Comparison of ENCODE assay signal across 17 cellular contexts in the genomic region with DNA sequence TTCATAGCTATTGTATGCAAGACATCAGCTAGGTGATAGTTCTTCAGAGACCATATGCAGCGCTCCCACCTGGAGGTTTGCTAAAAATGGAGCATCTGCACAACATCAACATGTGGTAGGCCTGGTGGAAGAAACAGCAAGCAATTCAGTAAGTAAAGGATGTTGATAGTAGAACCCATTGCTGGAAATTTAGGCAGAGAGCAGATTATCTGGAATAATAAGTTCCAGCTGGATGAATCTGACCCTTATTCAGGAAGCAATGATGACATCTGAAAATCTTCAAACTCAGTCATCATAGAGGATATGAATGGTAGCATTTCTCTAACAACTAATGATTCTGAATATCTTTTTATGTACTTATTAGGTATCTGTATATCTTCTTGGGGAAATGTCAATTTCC.
A peak's percentile ranks its signal among the peaks of the same experiment; 100 is the strongest.
DNase-seq lines count a peak whose midpoint lies in the region; ATAC-seq and TF ChIP-seq lines count a peak whose summit lies in the region.
"Had no signal": no experiment of that assay in that cellular context is flagged by ENCODE, and none has a peak within 500 bp of the region (broad histone marks: within the 10 kb centered on the region; RNA-seq: fewer than 3 reads in every experiment).

No MANE protein-coding gene starts in this region.

- peak overlapping the region; percentile 57 for H3K4me3 ChIP-seq in DOHH2 (ENCODE audit: low read length)
- no peak overlapping the region for H3K4me3 ChIP-seq in OCI-LY1 (ENCODE audit: low read depth, low read length, poor library complexity, severe bottlenecking)
- no peak overlapping the region for H3K4me3 ChIP-seq in SK-N-SH (ENCODE audit: low read depth in 2 of 2, low read length in 1 of 2)
- no peak overlapping the region for H3K4me3 ChIP-seq in HAP-1
- H3K4me3 ChIP-seq: A549, K562 had no signal

- POLR2A ChIA-PET in SK-N-SH (lab: Yijun Ruan, JAX) = no interaction called here

- CTCF ChIA-PET in SK-N-SH (lab: Yijun Ruan, JAX) = no interaction called here

- H2AFZ ChIP-seq in OCI-LY1 (ENCODE audit: low read length) (no peak overlapping the region), SK-N-SH (ENCODE audit: low read depth) (no peak overlapping the region)

- H3K27ac ChIP-seq in DOHH2 (ENCODE audit: low read depth, low read length) = peak overlapping the region; percentile 79
- peak overlapping the region; percentile 64 for H3K27ac ChIP-seq in OCI-LY1 (ENCODE audit: low read depth, low read length, poor library complexity, severe bottlenecking)
- H3K27ac ChIP-seq in SK-N-SH (ENCODE audit: low read depth in 2 of 2, low read length in 1 of 2) = peak overlapping the region; percentile 28 to 94; a peak in 3 of 4 replicates
- H3K27ac ChIP-seq: A549, HL-60 had no signal

- peaks cover 20% of the 10 kb centered on the region for H3F3A ChIP-seq in DOHH2 (ENCODE audit: control insufficient read depth, insufficient read depth)
- no peaks in the 10 kb centered on the region for H3F3A ChIP-seq in OCI-LY1 (ENCODE audit: insufficient read depth, low read length)
- H3F3A ChIP-seq in SK-N-SH (replicated peaks; ENCODE audit: insufficient read depth) = peaks cover 7% of the 10 kb centered on the region

- H3K79me2 ChIP-seq in DOHH2 (ENCODE audit: control insufficient read depth, low read length) (no peaks in the 10 kb centered on the region), OCI-LY1 (ENCODE audit: insufficient read depth, low read length) (no peaks in the 10 kb centered on the region), SK-N-SH (ENCODE audit: insufficient read depth) (no peaks in the 10 kb centered on the region)

- peak; percentile 24 for TF ChIP-seq CTCF in DOHH2 (IDR thresholded peaks at IDR 0.05; ENCODE audit: low read depth, low read length, poor library complexity, severe bottlenecking)
- TF ChIP-seq CTCF in OCI-LY1 (IDR thresholded peaks at IDR 0.05; ENCODE audit: low read length) = peak; percentile 23; the same call in 1 of the 2 replicates
- no peak for TF ChIP-seq CTCF in SK-N-SH (IDR thresholded peaks at IDR 0.05)

- DNase-seq in SK-N-SH (peak; percentile 52), hepatic stellate cell (ENCODE audit: low spot score) (peak; percentile 3), germinal center (ENCODE audit: low spot score) (no peak), HAP-1 (ENCODE audit: low spot score in 2 of 2) (no peak)
- DNase-seq: C1 segment of cervical spinal cord; CD4-positive, alpha-beta T cell; DMS153; DMS79 treated with DMSO at 0.1 percent for 48 hours; GF-D8; Kasumi-1 had no signal

- H3K9ac ChIP-seq in OCI-LY1 (ENCODE audit: low read length) = peak overlapping the region; percentile 41
- no peak overlapping the region for H3K9ac ChIP-seq in SK-N-SH

- WGBS in SK-N-SH (ENCODE audit: low lambda C conversion rate) = 40% methylated on average over 1 of the region's 1 CpG

- H3K4me1 ChIP-seq in DOHH2 (ENCODE audit: control insufficient read depth, low read length) = peaks cover 53% of the 10 kb centered on the region
- H3K4me1 ChIP-seq in OCI-LY1 (ENCODE audit: insufficient read depth, low read length, severe bottlenecking) = peaks cover 45% of the 10 kb centered on the region
- peaks cover 4 to 10% of the 10 kb centered on the region in 2 experiments; a peak in 3 of 4 replicates for H3K4me1 ChIP-seq in SK-N-SH (ENCODE audit: control insufficient read depth in 1 of 2, insufficient read depth in 2 of 2, low read depth in 1 of 2, low read length in 1 of 2)
- no peaks in the 10 kb centered on the region for H3K4me1 ChIP-seq in HAP-1
- H3K4me1 ChIP-seq: A549 had no signal

- in situ Hi-C loops in HAP-1 (cut with MboI; ENCODE audit: low sequenced_read_pairs) = no loop called here

- H3K9me2 ChIP-seq in DOHH2 (replicated peaks; ENCODE audit: control insufficient read depth, low read length) (no peaks in the 10 kb centered on the region), OCI-LY1 (ENCODE audit: low read depth, low read length) (no peaks in the 10 kb centered on the region), SK-N-SH (no peaks in the 10 kb centered on the region)

- H3K4me2 ChIP-seq in DOHH2 (ENCODE audit: low read length) = peak overlapping the region; percentile 64
- H3K4me2 ChIP-seq in OCI-LY1 (ENCODE audit: low read length) = peak overlapping the region; percentile 12; the same call in 1 of the 2 replicates
- no peak overlapping the region; the same call in 1 of the 2 replicates for H3K4me2 ChIP-seq in SK-N-SH
- H3K4me2 ChIP-seq: A549 had no signal

- ATAC-seq in HG03196 (IDR thresholded peaks at IDR 0.05; ENCODE audit: unreplicated experiment) = no peak
- ATAC-seq in HG03039 (IDR thresholded peaks at IDR 0.05; ENCODE audit: unreplicated experiment) = no peak
- ATAC-seq: A549, K562 had no signal

- H3K27me3 ChIP-seq in DOHH2 (ENCODE audit: control insufficient read depth, low read length) (no peaks in the 10 kb centered on the region), OCI-LY1 (ENCODE audit: insufficient read depth, low read length) (no peaks in the 10 kb centered on the region), SK-N-SH (ENCODE audit: insufficient read depth) (no peaks in the 10 kb centered on the region), HAP-1 (ENCODE audit: low read depth) (no peaks in the 10 kb centered on the region)

- TF ChIP-seq EP300 in SK-N-SH (IDR thresholded peaks at IDR 0.05; ENCODE audit: borderline replicate concordance in 1 of 2, low read depth in 1 of 2, low read length in 1 of 2) = peak in 1 of 2 experiments; percentile 91; a peak in 2 of 4 replicates

- H4K20me1 ChIP-seq in DOHH2 (ENCODE audit: control insufficient read depth, insufficient read depth, low read depth, low read length) (no peaks in the 10 kb centered on the region), OCI-LY1 (ENCODE audit: insufficient read depth, low read length) (no peaks in the 10 kb centered on the region), SK-N-SH (ENCODE audit: insufficient read depth) (no peaks in the 10 kb centered on the region)

- TF ChIP-seq RAD21 in SK-N-SH (IDR thresholded peaks at IDR 0.05; ENCODE audit: low read length) = peak; percentile 31; the same call in 1 of the 2 replicates

- H3K36me3 ChIP-seq in DOHH2 (ENCODE audit: control insufficient read depth, low read length) (peaks cover 11% of the 10 kb centered on the region), OCI-LY1 (ENCODE audit: insufficient read depth, low read length) (no peaks in the 10 kb centered on the region), SK-N-SH (replicated peaks in 1 of 2; ENCODE audit: control insufficient read depth in 1 of 2, insufficient read depth in 2 of 2, low read length in 1 of 2) (no peaks in the 10 kb centered on the region), HAP-1 (replicated peaks) (no peaks in the 10 kb centered on the region)

- H3K9me3 ChIP-seq in DOHH2 (ENCODE audit: control insufficient read depth, insufficient read depth, low read length) = no peaks in the 10 kb centered on the region
- H3K9me3 ChIP-seq in OCI-LY1 (ENCODE audit: low read length) = peaks cover under 1% of the 10 kb centered on the region; the same call in 1 of the 2 replicates
- H3K9me3 ChIP-seq in SK-N-SH = no peaks in the 10 kb centered on the region
- H3K9me3 ChIP-seq in HAP-1 = no peaks in the 10 kb centered on the region
- H3K9me3 ChIP-seq: A549 had no signal

TF ChIP-seq in SK-N-SH, 30 proteins besides CTCF, POLR2A, EP300 and RAD21 (continues in another document):
- TF ChIP-seq RCOR1 (IDR thresholded peaks at IDR 0.05; ENCODE audit: low read length) = peak; percentile 62; the same call in 1 of the 2 replicates
- no peak for TF ChIP-seq IRF3 (IDR thresholded peaks at IDR 0.05; ENCODE audit: low read depth, low read length)
- no peak for TF ChIP-seq GABPA (IDR thresholded peaks at IDR 0.05; ENCODE audit: low read depth)
- no peak for TF ChIP-seq ZBTB33 (IDR thresholded peaks at IDR 0.05; ENCODE audit: borderline replicate concordance, low read depth)
- no peak for TF ChIP-seq FOXM1 (IDR thresholded peaks at IDR 0.05; ENCODE audit: low read depth)
- peak; percentile 83 for TF ChIP-seq TCF12 (IDR thresholded peaks at IDR 0.05)
- 0 out of 2 replicates have a peak, but pooled peaks have one; percentile 30 for TF ChIP-seq FOXJ3 (CRISPR knock-in tag; IDR thresholded peaks at IDR 0.05)
- no peak for TF ChIP-seq SIN3A (IDR thresholded peaks at IDR 0.05; ENCODE audit: borderline replicate concordance, low read depth, low read length)
- TF ChIP-seq RXRA (IDR thresholded peaks at IDR 0.05; ENCODE audit: borderline replicate concordance, low read depth) = no peak
- no peak for TF ChIP-seq NRF1 (IDR thresholded peaks at IDR 0.05; ENCODE audit: low read depth, low read length)
- no peak for TF ChIP-seq SMC3 (IDR thresholded peaks at IDR 0.05; ENCODE audit: low read depth, low read length)
- no peak for TF ChIP-seq RFX5 (IDR thresholded peaks at IDR 0.05; ENCODE audit: low read length)
- TF ChIP-seq ELF1 (IDR thresholded peaks at IDR 0.05) = no peak
- TF ChIP-seq NFIC (IDR thresholded peaks at IDR 0.05; ENCODE audit: borderline replicate concordance) = no peak
- TF ChIP-seq FOSL2 (IDR thresholded peaks at IDR 0.05; ENCODE audit: borderline replicate concordance, low read depth) = no peak

Comparison
In these comparisons a context has a peak if more than half of its experiments do, and no peak if none do; other contexts are left out.
1. DNase-seq: peak in SK-N-SH (single experiment) and hepatic stellate cell (single experiment); none in germinal center (single experiment) and HAP-1 (0 of 2).
2. Peak in every context shown above with its lines, with median percentiles within 50 percentile points of each other: H3K27ac ChIP-seq.